22 cellular contexts compared by ENCODE assay signal in the genomic region with DNA sequence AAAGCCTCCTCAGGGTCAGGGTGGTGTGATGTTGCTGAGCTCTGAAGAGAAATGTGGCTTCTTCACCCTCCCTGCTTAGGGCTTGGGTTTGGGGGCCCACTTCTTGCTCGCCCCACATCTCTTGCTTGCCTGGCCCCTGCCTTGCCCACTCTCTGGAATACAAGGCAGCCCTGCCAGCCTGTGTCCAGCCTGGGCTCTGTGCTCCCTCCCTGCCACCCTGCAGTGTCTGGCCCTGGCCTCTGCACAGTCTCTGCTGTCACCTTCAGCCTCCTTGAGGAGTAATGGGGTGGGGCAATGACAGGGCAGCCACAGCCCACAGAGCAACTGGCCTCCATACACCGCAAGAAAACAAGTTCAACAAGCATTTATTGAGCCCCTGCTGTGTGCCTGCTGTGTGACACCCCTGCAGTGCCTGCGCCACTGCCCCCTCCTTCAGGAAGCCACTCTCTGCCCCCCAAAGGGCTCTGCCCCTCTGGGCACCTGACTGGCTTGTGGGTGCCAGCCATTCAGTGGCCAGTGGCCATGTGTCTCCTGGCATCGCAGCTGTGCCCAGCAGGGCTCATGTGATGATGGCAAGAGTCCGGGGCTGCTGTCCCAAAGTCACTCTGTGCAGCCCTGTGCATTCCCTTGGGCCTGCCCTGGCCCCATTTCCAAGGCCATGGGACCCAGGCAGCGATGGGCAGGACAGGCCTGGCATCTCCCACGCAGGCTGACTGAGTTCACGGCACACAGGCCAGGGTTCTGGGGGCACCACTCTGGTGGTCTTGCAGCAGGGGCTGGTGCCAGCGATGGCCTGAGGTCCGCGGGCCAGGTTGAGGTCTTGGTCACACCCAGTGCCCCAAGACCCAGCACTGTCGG.
DNase-seq lines count a peak whose midpoint lies in the region; ATAC-seq and TF ChIP-seq lines count a peak whose summit lies in the region.
"Had no signal": no experiment of that assay in that cellular context is flagged by ENCODE, and none has a peak within 500 bp of the region (broad histone marks: within the 10 kb centered on the region; RNA-seq: fewer than 3 reads in every experiment).

No MANE protein-coding gene starts in this region.

- no peaks in the 10 kb centered on the region for H3K36me3 ChIP-seq in left ventricle myocardium inferior
- no peaks in the 10 kb centered on the region for H3K36me3 ChIP-seq in mucosa of descending colon (ENCODE audit: low read depth)
- H3K36me3 ChIP-seq in effector memory CD4-positive, alpha-beta T cell (ENCODE audit: control insufficient read depth, insufficient read depth, low read length), result no peaks in the 10 kb centered on the region
- H3K36me3 ChIP-seq: BE2C had no signal

- H3K9me3 ChIP-seq in left ventricle myocardium inferior (replicated peaks), result no peaks in the 10 kb centered on the region
- no peaks in the 10 kb centered on the region for H3K9me3 ChIP-seq in mucosa of descending colon
- H3K9me3 ChIP-seq in effector memory CD4-positive, alpha-beta T cell (ENCODE audit: control insufficient read depth, low read length), result no peaks in the 10 kb centered on the region
- H3K9me3 ChIP-seq: BE2C had no signal

- H3K36me3 Mint-ChIP-seq in stimulated activated memory B cell treated with anti-CD40 and anti-IgM and Interleukin-4, amounts not matched to agents 10 μg/mL and 1 μg/mL and 100 μg/mL, for 72 hours, result no peaks in the 10 kb centered on the region
- H3K36me3 Mint-ChIP-seq: CD14-positive monocyte had no signal

- peak; percentile 56 for DNase-seq in Right ventricle myocardium inferior (ENCODE audit: missing footprints)
- DNase-seq in left ventricle myocardium inferior, result no peak
- DNase-seq in mucosa of descending colon, result no peak
- DNase-seq in GM10266 (ENCODE audit: extremely low spot score), result no peak
- no peak for DNase-seq in NCI-H1105 treated with DMSO at 0.1 percent for 48 hours (lab: John Stamatoyannopoulos, UW)
- DNase-seq in effector memory CD4-positive, alpha-beta T cell, result no peak
- DNase-seq: BE2C; Calu3; DND-41; GM23248; HFFc6; KBM-7; NCI-H2029; NCI-H446; NCI-H524 treated with DMSO at 0.1 percent for 48 hours; NCI-H774; NK-92 treated with Interleukin-12 subunit alpha and Interleukin-12 subunit beta, amount 100 ng/mL, for 24 hours; PC-3; Right ventricle myocardium superior had no signal

- H3K4me3 Mint-ChIP-seq in stimulated activated memory B cell treated with anti-CD40 and anti-IgM and Interleukin-4, amounts not matched to agents 10 μg/mL and 1 μg/mL and 100 μg/mL, for 72 hours, result no peak overlapping the region
- H3K4me3 Mint-ChIP-seq: CD14-positive monocyte, HFFc6 had no signal

- intact Hi-C loops in Right ventricle myocardium inferior (cut with DNase I), result no loop called here
- intact Hi-C loops in left ventricle myocardium inferior (cut with micrococcal nuclease), result no loop called here
- intact Hi-C loops in mucosa of descending colon (cut with DNase I, micrococcal nuclease), result no loop called here

- no peaks in the 10 kb centered on the region for H3K4me1 Mint-ChIP-seq in stimulated activated memory B cell treated with anti-CD40 and anti-IgM and Interleukin-4, amounts not matched to agents 10 μg/mL and 1 μg/mL and 100 μg/mL, for 72 hours
- H3K4me1 Mint-ChIP-seq: CD14-positive monocyte had no signal

- peaks cover 11% of the 10 kb centered on the region for H3K27me3 Mint-ChIP-seq in stimulated activated memory B cell treated with anti-CD40 and anti-IgM and Interleukin-4, amounts not matched to agents 10 μg/mL and 1 μg/mL and 100 μg/mL, for 72 hours

- H3K27ac ChIP-seq in left ventricle myocardium inferior (replicated peaks), result no peak overlapping the region
- no peak overlapping the region for H3K27ac ChIP-seq in effector memory CD4-positive, alpha-beta T cell (ENCODE audit: insufficient read depth, low read length, poor library complexity, severe bottlenecking)
- H3K27ac ChIP-seq: 22Rv1, GM23248 had no signal

- ATAC-seq in Right ventricle myocardium inferior (no peak), mucosa of descending colon (peak; percentile 18)
- peak; percentile 31 for ATAC-seq in stimulated activated memory B cell treated with anti-CD40 and anti-IgM and Interleukin-4, amounts not matched to agents 10 μg/mL and 1 μg/mL and 100 μg/mL, for 72 hours
- ATAC-seq: PC-3 had no signal

- no peak overlapping the region for H3K4me3 ChIP-seq in left ventricle myocardium inferior
- no peak overlapping the region for H3K4me3 ChIP-seq in mucosa of descending colon
- H3K4me3 ChIP-seq in effector memory CD4-positive, alpha-beta T cell (ENCODE audit: insufficient read depth, low read depth, low read length, poor library complexity, severe bottlenecking), result no peak overlapping the region
- H3K4me3 ChIP-seq: GM23248 had no signal

- no peaks in the 10 kb centered on the region for H3K4me1 ChIP-seq in left ventricle myocardium inferior
- no peaks in the 10 kb centered on the region for H3K4me1 ChIP-seq in mucosa of descending colon (ENCODE audit: low read depth)
- no peaks in the 10 kb centered on the region for H3K4me1 ChIP-seq in effector memory CD4-positive, alpha-beta T cell (ENCODE audit: control insufficient read depth, insufficient read depth, low read length, poor library complexity, severe bottlenecking)
- H3K4me1 ChIP-seq: BE2C had no signal

- H3K27ac Mint-ChIP-seq in stimulated activated memory B cell treated with anti-CD40 and anti-IgM and Interleukin-4, amounts not matched to agents 10 μg/mL and 1 μg/mL and 100 μg/mL, for 72 hours, result no peak overlapping the region
- H3K27ac Mint-ChIP-seq: CD14-positive monocyte, HFFc6 had no signal

- TF ChIP-seq CTCF in left ventricle myocardium inferior (IDR thresholded peaks at IDR 0.05; ENCODE audit: borderline replicate concordance), result no peak
- TF ChIP-seq CTCF in mucosa of descending colon (IDR thresholded peaks at IDR 0.05), result no peak
- no peak for TF ChIP-seq CTCF in GM10266 (IDR thresholded peaks at IDR 0.05; ENCODE audit: control insufficient read depth, insufficient read depth, low read depth, missing control alignments)

- H3K9me3 Mint-ChIP-seq in stimulated activated memory B cell treated with anti-CD40 and anti-IgM and Interleukin-4, amounts not matched to agents 10 μg/mL and 1 μg/mL and 100 μg/mL, for 72 hours, result no peaks in the 10 kb centered on the region
- H3K9me3 Mint-ChIP-seq: CD14-positive monocyte, HFFc6 had no signal

- peaks cover 21% of the 10 kb centered on the region for H3K27me3 ChIP-seq in left ventricle myocardium inferior (ENCODE audit: low read depth)
- no peaks in the 10 kb centered on the region for H3K27me3 ChIP-seq in effector memory CD4-positive, alpha-beta T cell (replicated peaks; ENCODE audit: control insufficient read depth, insufficient read depth, low read length, poor library complexity, severe bottlenecking)
- H3K27me3 ChIP-seq: BE2C had no signal
